8 cellular contexts compared by ENCODE assay signal in the genomic region with DNA sequence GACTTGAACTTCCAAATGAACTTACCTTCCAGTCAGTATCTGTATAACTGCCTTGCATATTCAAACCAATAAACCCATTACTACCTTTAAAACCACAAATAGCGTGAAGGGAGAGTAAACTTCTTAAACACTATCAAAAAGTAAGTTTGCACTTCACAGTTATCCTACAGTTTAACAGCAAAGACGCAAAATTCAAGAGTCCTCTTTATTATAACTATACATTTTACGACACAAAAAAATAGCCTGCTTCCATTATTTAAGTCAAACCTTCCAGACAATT.
DNase-seq lines count a peak whose midpoint lies in the region; ATAC-seq and TF ChIP-seq lines count a peak whose summit lies in the region.

No MANE protein-coding gene starts in this region.

- H3K4me1 ChIP-seq in adipocyte (ENCODE audit: control insufficient read depth, insufficient read depth, low read length): peaks cover 35% of the 10 kb centered on the region

- H3K4me1 Mint-ChIP-seq in memory B cell: peaks cover 25% of the 10 kb centered on the region

- no peaks in the 10 kb centered on the region for H3K9me3 ChIP-seq in adipocyte (ENCODE audit: control insufficient read depth, low read length)

- H3K27ac ChIP-seq in substantia nigra (ENCODE audit: low read depth, low read length, poor library complexity, severe bottlenecking): no peak overlapping the region

- no peaks in the 10 kb centered on the region for H3K9me3 Mint-ChIP-seq in memory B cell

- H3K36me3 ChIP-seq in adipocyte (ENCODE audit: control insufficient read depth, insufficient read depth, low read length, severe bottlenecking): no peaks in the 10 kb centered on the region

- peaks cover 3% of the 10 kb centered on the region for H3K36me3 Mint-ChIP-seq in memory B cell

- peak overlapping the region; percentile 70 for H3K4me3 ChIP-seq in AG10803 (ENCODE audit: low read length)
- H3K4me3 ChIP-seq in HFF-Myc (replicated peaks; ENCODE audit: low read depth, low read length): peak overlapping the region; percentile 65
- H3K4me3 ChIP-seq in adipocyte (ENCODE audit: low read length): peak overlapping the region; percentile 96

- ATAC-seq in memory B cell (ENCODE audit: low read depth) (no peak), HG02870 (IDR thresholded peaks at IDR 0.05; ENCODE audit: unreplicated experiment) (no peak), GM18519 (IDR thresholded peaks at IDR 0.05; ENCODE audit: low FRiP score, unreplicated experiment) (no peak)

- H3K9ac ChIP-seq in adipocyte (ENCODE audit: low read length): peak overlapping the region; percentile 98

- peak overlapping the region; percentile 82 for H3K4me3 Mint-ChIP-seq in memory B cell

- H3K27me3 ChIP-seq in adipocyte (replicated peaks; ENCODE audit: control insufficient read depth, insufficient read depth, low read length): no peaks in the 10 kb centered on the region

- DNase-seq in AG10803 (ENCODE audit: low read depth) (no peak), HFF-Myc (ENCODE audit: extremely low read depth, low read depth) (no peak), adipocyte (ENCODE audit: low read depth) (peak; percentile 22), memory B cell (ENCODE audit: low spot score in 2 of 2) (no peak), NCI-H345 (lab: John Stamatoyannopoulos, UW) (no peak), substantia nigra (lab: John Stamatoyannopoulos, UW) (no peak)

- no peaks in the 10 kb centered on the region for H3K27me3 Mint-ChIP-seq in memory B cell

- TF ChIP-seq CTCF in AG10803 (conservative IDR thresholded peaks at IDR 0.05; ENCODE audit: low read length) (no peak), HFF-Myc (IDR thresholded peaks at IDR 0.05; ENCODE audit: low read depth, low read length, missing control alignments) (no peak)

- H3K27ac Mint-ChIP-seq in memory B cell: peak overlapping the region; percentile 87
